ENCODE assay signal across 30 cellular contexts in genomic region chr22:39939830-39940229, GRCh38. TPM values are rescaled to one million over a fixed set of nuclear protein-coding genes. Genes with fewer than 3 reads are reported as not detected.
DNase-seq lines count a peak whose midpoint lies in the region; ATAC-seq and TF ChIP-seq lines count a peak whose summit lies in the region.
"Had no signal": no experiment of that assay in that cellular context is flagged by ENCODE, and none has a peak within 500 bp of the region (broad histone marks: within the 10 kb centered on the region; RNA-seq: fewer than 3 reads in every experiment).

No MANE protein-coding gene starts in this region.

- ATAC-seq in activated T-cell treated with anti-CD3 and anti-CD28 coated beads, Interleukin-2, amount 50 U/mL, for 4 hours = peak; percentile 25 to 34
- ATAC-seq in activated CD8-positive, alpha-beta T cell treated with anti-CD3 and anti-CD28 coated beads, Interleukin-2, amount 10 ng/mL, durations not matched to agents 7 days and 5 days = no peak
- ATAC-seq in effector memory CD8-positive, alpha-beta T cell (replicated peaks) = no peak
- no peak for ATAC-seq in stimulated activated naive CD8-positive, alpha-beta T cell treated with anti-CD3 and anti-CD28 coated beads, Interleukin-15, amount 100 ng/mL, for 72 hours
- ATAC-seq in HG03571 (IDR thresholded peaks at IDR 0.05; ENCODE audit: unreplicated experiment) (no peak), omental fat pad (ENCODE audit: low FRiP score) (no peak)
- ATAC-seq: esophagus mucosa, heart left ventricle, lower lobe of right lung, pancreas had no signal

- TF ChIP-seq CTCF in omental fat pad (IDR thresholded peaks at IDR 0.05) = no peak

- no peaks in the 10 kb centered on the region for H3K27me3 Mint-ChIP-seq in activated T-cell treated with anti-CD3 and anti-CD28 coated beads, Interleukin-2, amount 50 U/mL, for 4 hours (ENCODE audit: low read depth)
- no peaks in the 10 kb centered on the region for H3K27me3 Mint-ChIP-seq in activated CD8-positive, alpha-beta T cell treated with anti-CD3 and anti-CD28 coated beads, Interleukin-2, amount 10 ng/mL, durations not matched to agents 7 days and 5 days (ENCODE audit: low read depth)
- no peaks in the 10 kb centered on the region for H3K27me3 Mint-ChIP-seq in effector memory CD8-positive, alpha-beta T cell
- H3K27me3 Mint-ChIP-seq in stimulated activated naive CD8-positive, alpha-beta T cell treated with anti-CD3 and anti-CD28 coated beads, Interleukin-15, amount 100 ng/mL, for 72 hours = no peaks in the 10 kb centered on the region

- H3K27ac Mint-ChIP-seq in activated CD8-positive, alpha-beta T cell treated with anti-CD3 and anti-CD28 coated beads, Interleukin-2, amount 10 ng/mL, durations not matched to agents 7 days and 5 days = peak overlapping the region; percentile 74
- peak overlapping the region; percentile 69 to 91 for H3K27ac Mint-ChIP-seq in effector memory CD8-positive, alpha-beta T cell
- H3K27ac Mint-ChIP-seq in stimulated activated naive CD8-positive, alpha-beta T cell treated with anti-CD3 and anti-CD28 coated beads, Interleukin-15, amount 100 ng/mL, for 72 hours = peak overlapping the region; percentile 75 to 83
- H3K27ac Mint-ChIP-seq: endodermal cell, type B pancreatic cell had no signal

- no peak for DNase-seq in activated T-cell treated with anti-CD3 and anti-CD28 coated beads, Interleukin-2, amount 50 U/mL, for 4 hours
- DNase-seq in activated T-cell treated with anti-CD3 and anti-CD28 coated beads for 4 hours (no peak), omental fat pad (ENCODE audit: low spot score) (no peak), NCI-H1105 (lab: John Stamatoyannopoulos, UW) (no peak)
- no peak for DNase-seq in activated CD8-positive, alpha-beta T cell treated with anti-CD3 and anti-CD28 coated beads, Interleukin-2, amount 10 ng/mL, durations not matched to agents 7 days and 5 days
- DNase-seq in effector memory CD8-positive, alpha-beta T cell = no peak
- DNase-seq in stimulated activated naive CD8-positive, alpha-beta T cell treated with anti-CD3 and anti-CD28 coated beads, Interleukin-15, amount 100 ng/mL, for 72 hours = no peak
- DNase-seq: activated gamma-delta T cell, aorta, Calu3, cortex of kidney, DMS79 treated with DMSO at 0.1 percent for 48 hours, endodermal cell, foreskin fibroblast, HCEC 1CT, heart left ventricle, KBM-7, lower lobe of right lung, MG63, NCI-H1436, NCI-H2081 treated with DMSO at 0.1 percent for 48 hours, NCI-H345, NCI-H748 treated with DMSO at 0.1 percent for 48 hours, pancreas, retina, RPMI8226 had no signal

- CTCF ChIA-PET in activated CD8-positive, alpha-beta T cell treated with anti-CD3 and anti-CD28 coated beads, Interleukin-2, amount 10 ng/mL, durations not matched to agents 7 days and 5 days (lab: Charles Lee) = interaction anchor here (0.6 to 4.0 kb wide), 7 partner anchors 11 to 411 kb away, joined by 3 to 12 read pairs (median 4); no protein-coding TSS in a partner anchor

- H3K9me3 Mint-ChIP-seq in activated T-cell treated with anti-CD3 and anti-CD28 coated beads, Interleukin-2, amount 50 U/mL, for 4 hours = no peaks in the 10 kb centered on the region
- H3K9me3 Mint-ChIP-seq in activated CD8-positive, alpha-beta T cell treated with anti-CD3 and anti-CD28 coated beads, Interleukin-2, amount 10 ng/mL, durations not matched to agents 7 days and 5 days (ENCODE audit: insufficient read depth) = no peaks in the 10 kb centered on the region
- no peaks in the 10 kb centered on the region for H3K9me3 Mint-ChIP-seq in effector memory CD8-positive, alpha-beta T cell
- H3K9me3 Mint-ChIP-seq in stimulated activated naive CD8-positive, alpha-beta T cell treated with anti-CD3 and anti-CD28 coated beads, Interleukin-15, amount 100 ng/mL, for 72 hours = no peaks in the 10 kb centered on the region
- H3K9me3 Mint-ChIP-seq: endodermal cell, type B pancreatic cell had no signal

- peaks cover 4% of the 10 kb centered on the region for H3K36me3 Mint-ChIP-seq in activated T-cell treated with anti-CD3 and anti-CD28 coated beads, Interleukin-2, amount 50 U/mL, for 4 hours (ENCODE audit: insufficient read depth)
- peaks cover 85% of the 10 kb centered on the region for H3K36me3 Mint-ChIP-seq in activated CD8-positive, alpha-beta T cell treated with anti-CD3 and anti-CD28 coated beads, Interleukin-2, amount 10 ng/mL, durations not matched to agents 7 days and 5 days (ENCODE audit: low read depth)
- H3K36me3 Mint-ChIP-seq in effector memory CD8-positive, alpha-beta T cell (ENCODE audit: insufficient read depth) = peaks cover 21% of the 10 kb centered on the region
- H3K36me3 Mint-ChIP-seq: type B pancreatic cell had no signal

- H3K4me3 Mint-ChIP-seq in activated T-cell treated with anti-CD3 and anti-CD28 coated beads, Interleukin-2, amount 50 U/mL, for 4 hours = no peak overlapping the region
- peak overlapping the region; percentile 60 for H3K4me3 Mint-ChIP-seq in activated CD8-positive, alpha-beta T cell treated with anti-CD3 and anti-CD28 coated beads, Interleukin-2, amount 10 ng/mL, durations not matched to agents 7 days and 5 days
- peak overlapping the region; percentile 61 to 80 for H3K4me3 Mint-ChIP-seq in effector memory CD8-positive, alpha-beta T cell
- H3K4me3 Mint-ChIP-seq in stimulated activated naive CD8-positive, alpha-beta T cell treated with anti-CD3 and anti-CD28 coated beads, Interleukin-15, amount 100 ng/mL, for 72 hours = peak overlapping the region; percentile 80 to 84
- H3K4me3 Mint-ChIP-seq: endodermal cell, type B pancreatic cell had no signal

- H3K4me1 Mint-ChIP-seq in activated T-cell treated with anti-CD3 and anti-CD28 coated beads, Interleukin-2, amount 50 U/mL, for 4 hours (ENCODE audit: low read depth) = peaks cover 93% of the 10 kb centered on the region
- H3K4me1 Mint-ChIP-seq in activated CD8-positive, alpha-beta T cell treated with anti-CD3 and anti-CD28 coated beads, Interleukin-2, amount 10 ng/mL, durations not matched to agents 7 days and 5 days (ENCODE audit: low read depth) = peaks cover 97% of the 10 kb centered on the region
- H3K4me1 Mint-ChIP-seq in effector memory CD8-positive, alpha-beta T cell (ENCODE audit: low read depth in 2 of 2) = peaks cover 73 to 91% of the 10 kb centered on the region in 2 donors
- H3K4me1 Mint-ChIP-seq in stimulated activated naive CD8-positive, alpha-beta T cell treated with anti-CD3 and anti-CD28 coated beads, Interleukin-15, amount 100 ng/mL, for 72 hours = peaks cover 98% of the 10 kb centered on the region

- POLR2A ChIA-PET in activated CD8-positive, alpha-beta T cell treated with anti-CD3 and anti-CD28 coated beads, Interleukin-2, amount 10 ng/mL, durations not matched to agents 7 days and 5 days (lab: Charles Lee) = interaction anchor here (0.7 to 1.6 kb wide), 6 partner anchors 11 to 104 kb away, joined by 3 to 5 read pairs (median 3); no protein-coding TSS in a partner anchor

RNA-seq across cellular contexts. Expression of gene TMA7B, which starts 20.4 kb away (rescaled TPM):
- total RNA-seq in activated T-cell treated with anti-CD3 and anti-CD28 coated beads, Interleukin-2, amount 50 U/mL, for 4 hours = under 1 TPM; 0.61 to 0.92 (median 0.76) TPM
- total RNA-seq in activated CD8-positive, alpha-beta T cell treated with anti-CD3 and anti-CD28 coated beads, Interleukin-2, amount 10 ng/mL, durations not matched to agents 7 days and 5 days = 1 to 10 TPM; 8.6 to 8.7 TPM
- total RNA-seq in omental fat pad = not detected
- total RNA-seq: Calu3, endodermal cell, SJSA1 had no signal

RNA-seq across cellular contexts. Expression of gene GRAP2, which starts 38.9 kb away (rescaled TPM):
- 10 to 100 TPM; 19.5 to 40.4 (median 26.4) TPM for total RNA-seq in activated T-cell treated with anti-CD3 and anti-CD28 coated beads, Interleukin-2, amount 50 U/mL, for 4 hours
- 100 to 1,000 TPM; 235 to 239 TPM for total RNA-seq in activated CD8-positive, alpha-beta T cell treated with anti-CD3 and anti-CD28 coated beads, Interleukin-2, amount 10 ng/mL, durations not matched to agents 7 days and 5 days
- 1 to 10 TPM; 1.0 to 9.5 (median 3.7) TPM for total RNA-seq in omental fat pad
- total RNA-seq: Calu3 had no signal

RNA-seq across cellular contexts. Expression of gene ENTHD1, which starts 46.3 kb away (rescaled TPM):
- total RNA-seq in activated T-cell treated with anti-CD3 and anti-CD28 coated beads, Interleukin-2, amount 50 U/mL, for 4 hours = under 1 TPM; 0.38 to 0.53 (median 0.41) TPM
- total RNA-seq in activated CD8-positive, alpha-beta T cell treated with anti-CD3 and anti-CD28 coated beads, Interleukin-2, amount 10 ng/mL, durations not matched to agents 7 days and 5 days = under 1 TPM in 1 of 2 experiments, not detected in 1; 0.11 TPM
- total RNA-seq in omental fat pad = not detected
- total RNA-seq: Calu3, endodermal cell, esophagus mucosa, heart left ventricle, lower lobe of right lung, pancreas, SJSA1 had no signal

RNA-seq across cellular contexts. Expression of gene FAM83F, which starts 54.9 kb away (rescaled TPM):
- 1 to 10 TPM; 1.4 to 2.1 (median 2.0) TPM for total RNA-seq in activated T-cell treated with anti-CD3 and anti-CD28 coated beads, Interleukin-2, amount 50 U/mL, for 4 hours
- total RNA-seq in activated CD8-positive, alpha-beta T cell treated with anti-CD3 and anti-CD28 coated beads, Interleukin-2, amount 10 ng/mL, durations not matched to agents 7 days and 5 days = under 1 TPM; 0.03 to 0.11 TPM
- under 1 TPM; 0.37 to 0.84 (median 0.57) TPM for total RNA-seq in omental fat pad
- total RNA-seq: SJSA1 had no signal

Comparison
In these comparisons a context has a peak if more than half of its experiments do, and no peak if none do; other contexts are left out.
1. ATAC-seq: peak in activated T-cell treated with anti-CD3 and anti-CD28 coated beads, Interleukin-2, amount 50 U/mL, for 4 hours (2 of 2); none in activated CD8-positive, alpha-beta T cell treated with anti-CD3 and anti-CD28 coated beads, Interleukin-2, amount 10 ng/mL, durations not matched to agents 7 days and 5 days (single experiment), effector memory CD8-positive, alpha-beta T cell (single experiment), stimulated activated naive CD8-positive, alpha-beta T cell treated with anti-CD3 and anti-CD28 coated beads, Interleukin-15, amount 100 ng/mL, for 72 hours (single experiment), HG03571 (single experiment) and omental fat pad (single experiment).
2. RNA of gene TMA7B, which starts 20.4 kb away (total RNA-seq): 8.6 to 8.7 TPM in activated CD8-positive, alpha-beta T cell treated with anti-CD3 and anti-CD28 coated beads, Interleukin-2, amount 10 ng/mL, durations not matched to agents 7 days and 5 days; 0.61 to 0.92 TPM in activated T-cell treated with anti-CD3 and anti-CD28 coated beads, Interleukin-2, amount 50 U/mL, for 4 hours and not detected in omental fat pad; every median in the first group is over 4 times any median in the second.
3. RNA of gene GRAP2, which starts 38.9 kb away (total RNA-seq): 235 to 239 TPM in activated CD8-positive, alpha-beta T cell treated with anti-CD3 and anti-CD28 coated beads, Interleukin-2, amount 10 ng/mL, durations not matched to agents 7 days and 5 days; 19.5 to 40.4 TPM in activated T-cell treated with anti-CD3 and anti-CD28 coated beads, Interleukin-2, amount 50 U/mL, for 4 hours and 1.0 to 9.5 TPM in omental fat pad; every median in the first group is over 4 times any median in the second.
4. Peak in every context shown above with its lines, with median percentiles within 50 percentile points of each other: H3K27ac Mint-ChIP-seq.